1 cellular context compared by ENCODE assay signal in the genomic region with DNA sequence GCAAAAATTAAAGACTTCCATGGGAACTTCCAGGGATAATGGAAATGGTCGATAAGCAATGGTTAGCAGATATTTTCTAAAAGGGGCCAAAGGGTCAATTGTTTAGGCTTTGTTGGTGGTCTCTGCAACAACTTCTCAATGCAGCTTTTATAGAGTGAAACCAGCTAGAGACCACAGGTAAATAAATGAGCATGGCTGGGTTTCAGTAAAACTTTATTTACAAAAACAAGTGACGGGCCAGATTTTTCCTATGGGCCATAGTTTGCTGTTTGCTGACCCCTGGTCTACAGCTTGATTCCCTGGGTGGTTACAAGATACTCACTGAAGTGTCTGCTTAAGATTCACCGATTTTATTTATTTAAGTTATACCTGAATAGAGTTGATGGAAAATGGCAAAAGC.
TF ChIP-seq lines count a peak whose summit lies in the region.

No MANE protein-coding gene starts in this region.

TF ChIP-seq in GM12878, 131 proteins besides CTCF, POLR2A, EP300 and RAD21:
- TF ChIP-seq NBN (IDR thresholded peaks at IDR 0.05) (no peak), FOS (IDR thresholded peaks at IDR 0.05; ENCODE audit: borderline replicate concordance, extremely low read depth, insufficient read length) (no peak)
- TF ChIP-seq, protein P1, sequence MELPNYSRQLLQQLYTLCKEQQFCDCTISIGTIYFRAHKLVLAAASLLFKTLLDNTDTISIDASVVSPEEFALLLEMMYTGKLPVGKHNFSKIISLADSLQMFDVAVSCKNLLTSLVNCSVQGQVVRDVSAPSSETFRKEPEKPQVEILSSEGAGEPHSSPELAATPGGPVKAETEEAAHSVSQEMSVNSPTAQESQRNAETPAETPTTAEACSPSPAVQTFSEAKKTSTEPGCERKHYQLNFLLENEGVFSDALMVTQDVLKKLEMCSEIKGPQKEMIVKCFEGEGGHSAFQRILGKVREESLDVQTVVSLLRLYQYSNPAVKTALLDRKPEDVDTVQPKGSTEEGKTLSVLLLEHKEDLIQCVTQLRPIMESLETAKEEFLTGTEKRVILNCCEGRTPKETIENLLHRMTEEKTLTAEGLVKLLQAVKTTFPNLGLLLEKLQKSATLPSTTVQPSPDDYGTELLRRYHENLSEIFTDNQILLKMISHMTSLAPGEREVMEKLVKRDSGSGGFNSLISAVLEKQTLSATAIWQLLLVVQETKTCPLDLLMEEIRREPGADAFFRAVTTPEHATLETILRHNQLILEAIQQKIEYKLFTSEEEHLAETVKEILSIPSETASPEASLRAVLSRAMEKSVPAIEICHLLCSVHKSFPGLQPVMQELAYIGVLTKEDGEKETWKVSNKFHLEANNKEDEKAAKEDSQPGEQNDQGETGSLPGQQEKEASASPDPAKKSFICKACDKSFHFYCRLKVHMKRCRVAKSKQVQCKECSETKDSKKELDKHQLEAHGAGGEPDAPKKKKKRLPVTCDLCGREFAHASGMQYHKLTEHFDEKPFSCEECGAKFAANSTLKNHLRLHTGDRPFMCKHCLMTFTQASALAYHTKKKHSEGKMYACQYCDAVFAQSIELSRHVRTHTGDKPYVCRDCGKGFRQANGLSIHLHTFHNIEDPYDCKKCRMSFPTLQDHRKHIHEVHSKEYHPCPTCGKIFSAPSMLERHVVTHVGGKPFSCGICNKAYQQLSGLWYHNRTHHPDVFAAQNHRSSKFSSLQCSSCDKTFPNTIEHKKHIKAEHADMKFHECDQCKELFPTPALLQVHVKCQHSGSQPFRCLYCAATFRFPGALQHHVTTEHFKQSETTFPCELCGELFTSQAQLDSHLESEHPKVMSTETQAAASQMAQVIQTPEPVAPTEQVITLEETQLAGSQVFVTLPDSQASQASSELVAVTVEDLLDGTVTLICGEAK (IDR thresholded peaks at IDR 0.05; ENCODE audit: borderline replicate concordance) = peak; percentile 55
